Comparison of ENCODE assay signal across 15 cellular contexts in genomic region chr13:26459276-26460131, GRCh38.
DNase-seq lines count a peak whose midpoint lies in the region; ATAC-seq and TF ChIP-seq lines count a peak whose summit lies in the region.
"Had no signal": no experiment of that assay in that cellular context is flagged by ENCODE, and none has a peak within 500 bp of the region (broad histone marks: within the 10 kb centered on the region; RNA-seq: fewer than 3 reads in every experiment).

No MANE protein-coding gene starts in this region.

- TF ChIP-seq POLR2A in gastrocnemius medialis (IDR thresholded peaks at IDR 0.05) = no peak

- in situ Hi-C loops in gastrocnemius medialis (cut with MboI; ENCODE audit: low sequenced_read_pairs in 4 of 4) = no loop called here

- no peaks in the 10 kb centered on the region for H3K36me3 ChIP-seq in gastrocnemius medialis
- H3K36me3 ChIP-seq in H7 (replicated peaks; ENCODE audit: control insufficient read depth, insufficient read depth, low read length) = no peaks in the 10 kb centered on the region
- H3K36me3 ChIP-seq: left lung had no signal

- H3K4me3 ChIP-seq in gastrocnemius medialis (no peak overlapping the region), H7 (ENCODE audit: insufficient read depth, low read depth, low read length) (no peak overlapping the region)
- H3K4me3 ChIP-seq: left lung had no signal

- no peaks in the 10 kb centered on the region for H3K9me3 ChIP-seq in gastrocnemius medialis
- H3K9me3 ChIP-seq: left lung had no signal

- DNase-seq in EL = peak; percentile 34
- peak; percentile 81 for DNase-seq in RPMI7951 (ENCODE audit: low read depth)
- DNase-seq in Right ventricle myocardium superior = peak; percentile 76
- DNase-seq in gastrocnemius medialis = peak; percentile 53 to 77
- no peak for DNase-seq in stimulated activated naive CD4-positive, alpha-beta T cell (lab: John Stamatoyannopoulos, UW)
- no peak for DNase-seq in activated gamma-delta T cell (lab: John Stamatoyannopoulos, UW)
- DNase-seq in H7 = no peak
- DNase-seq: activated naive CD8-positive, alpha-beta T cell treated with anti-CD3 and anti-CD28 coated beads, Interleukin-2, amount 50 U/mL, for 24 hours; activated T-cell treated with anti-CD3 and anti-CD28 coated beads for 4 hours; hippocampal formation; left lung; naive thymus-derived CD8-positive, alpha-beta T cell; NCI-H1417; stimulated activated CD4-positive, alpha-beta T cell treated with anti-CD3 and anti-CD28 coated beads, Interleukin-4, amount 100 ng/mL, for 1 hour had no signal

- no peak for TF ChIP-seq CTCF in gastrocnemius medialis (IDR thresholded peaks at IDR 0.05 in 4 of 5, conservative IDR thresholded peaks at IDR 0.05 in 1 of 5)

- peaks cover 3 to 6% of the 10 kb centered on the region in 2 donors for H3K4me1 ChIP-seq in gastrocnemius medialis
- H3K4me1 ChIP-seq: left lung had no signal

- intact Hi-C loops in Right ventricle myocardium superior (cut with DNase I) = no loop called here
- intact Hi-C loops in gastrocnemius medialis (cut with DNase I; ENCODE audit: low total_unique reads) = no loop called here

- ATAC-seq in Right ventricle myocardium superior (ENCODE audit: poor library complexity) (peak; percentile 73), gastrocnemius medialis (peak; percentile 55 to 66), GM18867 (IDR thresholded peaks at IDR 0.05; ENCODE audit: unreplicated experiment) (no peak)
- ATAC-seq: activated naive CD8-positive, alpha-beta T cell treated with anti-CD3 and anti-CD28 coated beads, Interleukin-2, amount 50 U/mL, for 24 hours; left lung; naive thymus-derived CD8-positive, alpha-beta T cell had no signal

- peak overlapping the region; percentile 64 to 76 (median 70) for H3K27ac ChIP-seq in gastrocnemius medialis
- H3K27ac ChIP-seq: left lung had no signal

- H3K27me3 ChIP-seq in gastrocnemius medialis (no peaks in the 10 kb centered on the region), H7 (ENCODE audit: control insufficient read depth, insufficient read depth, low read length) (no peaks in the 10 kb centered on the region)

Comparison
In these comparisons a context has a peak if more than half of its experiments do, and no peak if none do; other contexts are left out.
1. DNase-seq: peak in EL (single experiment), RPMI7951 (single experiment), Right ventricle myocardium superior (single experiment) and gastrocnemius medialis (2 of 2); none in stimulated activated naive CD4-positive, alpha-beta T cell (0 of 6), activated gamma-delta T cell (single experiment) and H7 (single experiment).